ENCODE assay signal across 1 cellular context in genomic region chr17:1180958-1181768, GRCh38.
A peak's percentile ranks its signal among the peaks of the same experiment; 100 is the strongest.
TF ChIP-seq lines count a peak whose summit lies in the region.

No MANE protein-coding gene starts in this region.

TF ChIP-seq in GM12878, 131 proteins besides CTCF, POLR2A, EP300 and RAD21 (continued from another document and continues in another):
- no peak for TF ChIP-seq CUX1 (IDR thresholded peaks at IDR 0.05; ENCODE audit: insufficient replicate concordance, low read depth, low read length)
- no peak for TF ChIP-seq ATF3 (IDR thresholded peaks at IDR 0.05; ENCODE audit: borderline replicate concordance, extremely low read depth, low read depth, low read length)
- TF ChIP-seq TCF7 (IDR thresholded peaks at IDR 0.05; ENCODE audit: borderline replicate concordance), result no peak
- 0 out of 2 replicates have a peak, but pooled peaks have one; percentile 6 for TF ChIP-seq RFX5 (IDR thresholded peaks at IDR 0.05; ENCODE audit: low read depth, low read length)
- peak; percentile 70 for TF ChIP-seq SP1 (IDR thresholded peaks at IDR 0.05; ENCODE audit: low read depth, low read length)
- TF ChIP-seq MLLT1 (IDR thresholded peaks at IDR 0.05), result peak; percentile 42; the same call in 1 of the 2 replicates
- peak; percentile 4 for TF ChIP-seq PBX3 (IDR thresholded peaks at IDR 0.05; ENCODE audit: insufficient replicate concordance, low read depth, low read length)
- no peak for TF ChIP-seq MYC (IDR thresholded peaks at IDR 0.05; ENCODE audit: insufficient read depth, insufficient read length, insufficient replicate concordance, low read length, severe bottlenecking)
- TF ChIP-seq NBN (IDR thresholded peaks at IDR 0.05), result peak; percentile 72; the same call in 1 of the 2 replicates
- TF ChIP-seq PAX8 (IDR thresholded peaks at IDR 0.05), result no peak
- peak; percentile 95 for TF ChIP-seq TCF12 (IDR thresholded peaks at IDR 0.05; ENCODE audit: low read depth, low read length)
- TF ChIP-seq RUNX3 (IDR thresholded peaks at IDR 0.05; ENCODE audit: low read length), result peak; percentile 80
- no peak for TF ChIP-seq IRF3 (IDR thresholded peaks at IDR 0.05)
- TF ChIP-seq MEF2A (IDR thresholded peaks at IDR 0.05; ENCODE audit: insufficient read depth, low read depth, low read length), result peak; percentile 70
- no peak for TF ChIP-seq MYB (IDR thresholded peaks at IDR 0.05; ENCODE audit: borderline replicate concordance, low read depth, low read length)
- TF ChIP-seq ZNF592 (IDR thresholded peaks at IDR 0.05), result no peak
- TF ChIP-seq SMARCA5 (IDR thresholded peaks at IDR 0.05), result peak; percentile 60
- no peak for TF ChIP-seq E4F1 (IDR thresholded peaks at IDR 0.05; ENCODE audit: borderline replicate concordance, partially characterized antibody)
- peak; percentile 75 for TF ChIP-seq RELB (IDR thresholded peaks at IDR 0.05; ENCODE audit: low read depth)
- TF ChIP-seq NFYA (IDR thresholded peaks at IDR 0.05; ENCODE audit: borderline replicate concordance, low read depth, low read length), result no peak
- TF ChIP-seq HSF1 (IDR thresholded peaks at IDR 0.05; ENCODE audit: low read depth, low read length), result no peak
- no peak for TF ChIP-seq NR2C1 (IDR thresholded peaks at IDR 0.05)
- no peak; the same call in 1 of the 2 replicates for TF ChIP-seq YY1 (IDR thresholded peaks at IDR 0.05; ENCODE audit: low read depth, low read length)
- TF ChIP-seq BHLHE40 (IDR thresholded peaks at IDR 0.05; ENCODE audit: borderline replicate concordance in 1 of 2, low read depth in 2 of 2, low read length in 1 of 2), result peak; percentile 79
- TF ChIP-seq PKNOX1 (IDR thresholded peaks at IDR 0.05), result no peak
